10 cellular contexts compared by ENCODE assay signal in genomic region chr7:116577320-116577871, GRCh38. TPM values are rescaled to one million over a fixed set of nuclear protein-coding genes. Genes with fewer than 3 reads are reported as not detected.
DNase-seq lines count a peak whose midpoint lies in the region; ATAC-seq lines count a peak whose summit lies in the region.
"Had no signal": no experiment of that assay in that cellular context is flagged by ENCODE, and none has a peak within 500 bp of the region (broad histone marks: within the 10 kb centered on the region; RNA-seq: fewer than 3 reads in every experiment).

No MANE protein-coding gene starts in this region.

- ATAC-seq in GM19397 (IDR thresholded peaks at IDR 0.05; ENCODE audit: unreplicated experiment) (peak; percentile 71), HG03103 (IDR thresholded peaks at IDR 0.05; ENCODE audit: low read depth, unreplicated experiment) (peak; percentile 77)

- DNase-seq in Daoy (ENCODE audit: low read depth) (peak; percentile 69), dermis blood vessel endothelial cell (peak; percentile 41), NCI-H1105 (lab: John Stamatoyannopoulos, UW) (no peak), GDM1 (lab: John Stamatoyannopoulos, UW) (no peak), NCI-H446 (lab: John Stamatoyannopoulos, UW) (no peak)
- no peak for DNase-seq in NK-92 treated with Interleukin-12 subunit alpha and Interleukin-12 subunit beta, amount 100 ng/mL, for 24 hours (lab: John Stamatoyannopoulos, UW)
- DNase-seq: activated naive CD4-positive, alpha-beta T cell treated with anti-CD3 and anti-CD28 coated beads, Interleukin-2, amount 50 U/mL, for 16 hours; NCI-H524 treated with DMSO at 0.1 percent for 48 hours had no signal

RNA-seq across cellular contexts. Expression of gene CAV1, which starts 52.6 kb away (rescaled TPM):
- total RNA-seq in Daoy (2014; rRNA removed; shearing (Covaris generic)), result 465 and 514 TPM in 2 replicates
- total RNA-seq in dermis blood vessel endothelial cell, result 1,771 and 3,866 TPM in 2 replicates

Comparison
In these comparisons a context has a peak if more than half of its experiments do, and no peak if none do; other contexts are left out.
1. DNase-seq: peak in Daoy (single experiment) and dermis blood vessel endothelial cell (single experiment); none in NCI-H1105 (single experiment), GDM1 (single experiment), NCI-H446 (0 of 2) and NK-92 treated with Interleukin-12 subunit alpha and Interleukin-12 subunit beta, amount 100 ng/mL, for 24 hours (single experiment).